16 cellular contexts compared by ENCODE assay signal in genomic region chr10:103197891-103198290, GRCh38. TPM values are rescaled to one million over a fixed set of nuclear protein-coding genes. Genes with fewer than 3 reads are reported as not detected.
DNase-seq lines count a peak whose midpoint lies in the region; ATAC-seq, FAIRE-seq and TF ChIP-seq lines count a peak whose summit lies in the region.
"Had no signal": no experiment of that assay in that cellular context is flagged by ENCODE, and none has a peak within 500 bp of the region (broad histone marks: within the 10 kb centered on the region; RNA-seq: fewer than 3 reads in every experiment).

No MANE protein-coding gene starts in this region.

- peak overlapping the region; percentile 23 for H2AFZ ChIP-seq in osteoblast (ENCODE audit: low read length)

- DNase-seq in A549 (ENCODE audit: low read depth in 1 of 2, low spot score in 1 of 2): no peak
- DNase-seq in CD14-positive monocyte (ENCODE audit: low spot score): no peak
- DNase-seq in osteoblast (ENCODE audit: insufficient read length, low spot score, missing footprints): no peak
- DNase-seq: naive B cell, NCI-H1105 treated with DMSO at 0.1 percent for 48 hours, NCI-H82, WERI-Rb-1 had no signal

- TF ChIP-seq RAD21 in A549 (conservative IDR thresholded peaks at IDR 0.05 in 1 of 2, IDR thresholded peaks at IDR 0.05 in 1 of 2): no peak

- H3K36me3 ChIP-seq in osteoblast (ENCODE audit: insufficient read depth, low read length): no peaks in the 10 kb centered on the region
- H3K36me3 ChIP-seq: WERI-Rb-1 had no signal

- no peak for TF ChIP-seq CTCF in A549 (IDR thresholded peaks at IDR 0.05)
- no peak for TF ChIP-seq CTCF in CD14-positive monocyte (IDR thresholded peaks at IDR 0.05)
- no peak for TF ChIP-seq CTCF in osteoblast (IDR thresholded peaks at IDR 0.05; ENCODE audit: extremely low read depth, low read depth, low read length)

- H3K4me1 Mint-ChIP-seq in CD14-positive monocyte: peaks cover 79% of the 10 kb centered on the region
- H3K4me1 Mint-ChIP-seq in activated T-helper 17 cell treated with anti-CD3 and anti-CD28 coated beads, Interleukin-2, amount 50 U/mL, for 72 hours: peaks cover 18% of the 10 kb centered on the region

- H3K9me3 Mint-ChIP-seq in CD14-positive monocyte: peaks cover 0 to 2% (median 0%) of the 10 kb centered on the region in 7 donors
- no peaks in the 10 kb centered on the region for H3K9me3 Mint-ChIP-seq in activated T-helper 17 cell treated with anti-CD3 and anti-CD28 coated beads, Interleukin-2, amount 50 U/mL, for 72 hours
- H3K9me3 Mint-ChIP-seq: naive B cell had no signal

- no peaks in the 10 kb centered on the region for H3K36me3 Mint-ChIP-seq in CD14-positive monocyte
- H3K36me3 Mint-ChIP-seq in activated T-helper 17 cell treated with anti-CD3 and anti-CD28 coated beads, Interleukin-2, amount 50 U/mL, for 72 hours (ENCODE audit: low read depth): peaks cover 6% of the 10 kb centered on the region
- H3K36me3 Mint-ChIP-seq: naive B cell had no signal

- peak overlapping the region; percentile 50 for H3K4me2 ChIP-seq in A549
- H3K4me2 ChIP-seq in osteoblast (ENCODE audit: insufficient read depth, low read length): no peak overlapping the region

- 69% methylated on average over 2 of the region's 2 CpGs for WGBS in A549 (ENCODE audit: missing lambda C conversion rate)

- H3K4me3 Mint-ChIP-seq in CD14-positive monocyte: peak overlapping the region; percentile 70 to 84
- H3K4me3 Mint-ChIP-seq in activated T-helper 17 cell treated with anti-CD3 and anti-CD28 coated beads, Interleukin-2, amount 50 U/mL, for 72 hours: peak overlapping the region; percentile 62
- H3K4me3 Mint-ChIP-seq: naive B cell had no signal

- H3K4me1 ChIP-seq in A549 (peaks cover 38% of the 10 kb centered on the region), osteoblast (ENCODE audit: insufficient read depth, low read length) (peaks cover 19% of the 10 kb centered on the region)

- no peak for TF ChIP-seq POLR2A in A549 (IDR thresholded peaks at IDR 0.05; ENCODE audit: low read length)

- H3K27ac ChIP-seq in A549: peak overlapping the region; percentile 49 to 78; a peak in 5 of 6 replicates
- H3K27ac ChIP-seq in osteoblast (ENCODE audit: low read depth, low read length): no peak overlapping the region
- H3K27ac ChIP-seq: C4-2B, WERI-Rb-1 had no signal

- no peaks in the 10 kb centered on the region for H3K27me3 ChIP-seq in osteoblast (ENCODE audit: insufficient read depth, low read length)

- H4K20me1 ChIP-seq in osteoblast (ENCODE audit: insufficient read depth, low read length): no peaks in the 10 kb centered on the region

- H3K4me3 ChIP-seq in A549: no peak overlapping the region
- no peak overlapping the region for H3K4me3 ChIP-seq in osteoblast (ENCODE audit: insufficient read depth, low read length)

- intact Hi-C loops in CD14-positive monocyte (cut with micrococcal nuclease): no loop called here

- peak overlapping the region; percentile 91 to 95 (median 94) for H3K27ac Mint-ChIP-seq in CD14-positive monocyte
- peak overlapping the region; percentile 80 for H3K27ac Mint-ChIP-seq in activated T-helper 17 cell treated with anti-CD3 and anti-CD28 coated beads, Interleukin-2, amount 50 U/mL, for 72 hours
- H3K27ac Mint-ChIP-seq: naive B cell had no signal

- TF ChIP-seq EP300 in A549 (IDR thresholded peaks at IDR 0.05): no peak

- ATAC-seq in A549: no peak
- no peak for ATAC-seq in activated T-helper 17 cell treated with anti-CD3 and anti-CD28 coated beads, Interleukin-2, amount 50 U/mL, for 72 hours (replicated peaks)
- ATAC-seq in HG03280 (IDR thresholded peaks at IDR 0.05; ENCODE audit: unreplicated experiment): no peak
- no peak for ATAC-seq in esophagus mucosa
- no peak for ATAC-seq in GM18867 (IDR thresholded peaks at IDR 0.05; ENCODE audit: unreplicated experiment)

- peaks cover 3% of the 10 kb centered on the region for H3K79me2 ChIP-seq in osteoblast (ENCODE audit: insufficient read depth, low read length)

- POLR2A ChIA-PET in A549 (lab: Yijun Ruan, JAX): interaction anchor here (1.3 to 2.3 kb wide), 3 partner anchors 32 to 44 kb away, joined by 7 to 10 read pairs (median 9); no protein-coding TSS in a partner anchor

- CTCF ChIA-PET in A549 (lab: Yijun Ruan, JAX): interaction anchor here (0.5 to 0.8 kb wide), 2 partner anchors 19 to 1684 kb away, joined by 3 read pairs; no protein-coding TSS in a partner anchor

- H3K9me3 ChIP-seq in A549 (no peaks in the 10 kb centered on the region), osteoblast (ENCODE audit: low read depth, low read length) (no peaks in the 10 kb centered on the region)

- no peaks in the 10 kb centered on the region for H3K27me3 Mint-ChIP-seq in CD14-positive monocyte (ENCODE audit: low read depth in 3 of 3)
- H3K27me3 Mint-ChIP-seq in activated T-helper 17 cell treated with anti-CD3 and anti-CD28 coated beads, Interleukin-2, amount 50 U/mL, for 72 hours: no peaks in the 10 kb centered on the region
- H3K27me3 Mint-ChIP-seq: naive B cell had no signal

- FAIRE-seq in A549 (lab: Jason Lieb, UNC): no peak
- FAIRE-seq: astrocyte, endometrium had no signal

TF ChIP-seq in A549, 52 proteins besides CTCF, POLR2A, EP300 and RAD21:
- no peak for TF ChIP-seq FOSL2 (IDR thresholded peaks at IDR 0.05)
- TF ChIP-seq FOSL2 (CRISPR knock-in tag; IDR thresholded peaks at IDR 0.05): no peak

RNA-seq across cellular contexts. Expression of gene NT5C2, which starts 4.8 kb away (rescaled TPM):
- polyA plus RNA-seq in A549 (2011; rRNA removed) (163 and 177 TPM in 2 replicates), A549 (2017; fragmentation: RNase III; extraction: RNeasy Plus Mini Kit Qiagen cat#74134 plus additional on column Dnase treatment) (81.8 to 89.4 TPM (median 86.4 TPM) in 3 replicates), CD14-positive monocyte (100 to 1,000 TPM in 1 of 2 donors, 10 to 100 TPM in 1; 81.8 to 116 TPM)
- polyA plus RNA-seq in A549 (2012; cell fraction: cytosol; rRNA removed): 42.1 and 50.9 TPM in 2 replicates
- 21.7 and 40.4 TPM in 2 replicates for polyA plus RNA-seq in A549 (2012; cell fraction: nucleus; rRNA removed)
- 64.4 and 78.0 TPM in 2 replicates for polyA minus RNA-seq in A549 (2011; rRNA and poly(A)+ RNA removed)
- total RNA-seq in activated T-helper 17 cell treated with anti-CD3 and anti-CD28 coated beads, Interleukin-2, amount 50 U/mL, for 72 hours: 10 to 100 TPM; 49.3 to 55.9 TPM
- total RNA-seq in osteoblast (94.1 and 96.9 TPM in 2 replicates), esophagus mucosa (87.4 TPM)

RNA-seq across cellular contexts. Expression of gene RPEL1, which starts 47.8 kb away (rescaled TPM):
- polyA plus RNA-seq in A549 (2011; rRNA removed) (0.12 and 0.34 TPM in 2 replicates), A549 (2017; fragmentation: RNase III; extraction: RNeasy Plus Mini Kit Qiagen cat#74134 plus additional on column Dnase treatment) (0.13 to 0.20 TPM (median 0.16 TPM) in 3 replicates), CD14-positive monocyte (not detected)
- polyA plus RNA-seq in A549 (2012; cell fraction: cytosol; rRNA removed): 0.04 and 0.08 TPM in 2 replicates
- 0.06 and 0.07 TPM in 2 replicates for polyA plus RNA-seq in A549 (2012; cell fraction: nucleus; rRNA removed)
- polyA minus RNA-seq in A549 (2011; rRNA and poly(A)+ RNA removed): 0.41 and 0.88 TPM in 2 replicates
- not detected for total RNA-seq in activated T-helper 17 cell treated with anti-CD3 and anti-CD28 coated beads, Interleukin-2, amount 50 U/mL, for 72 hours
- total RNA-seq in osteoblast (0.29 and 0.36 TPM in 2 replicates), esophagus mucosa (not detected)
- total RNA-seq: astrocyte, lower leg skin, subcutaneous adipose tissue had no signal
